Comparison of ENCODE assay signal across 8 cellular contexts in the genomic region with DNA sequence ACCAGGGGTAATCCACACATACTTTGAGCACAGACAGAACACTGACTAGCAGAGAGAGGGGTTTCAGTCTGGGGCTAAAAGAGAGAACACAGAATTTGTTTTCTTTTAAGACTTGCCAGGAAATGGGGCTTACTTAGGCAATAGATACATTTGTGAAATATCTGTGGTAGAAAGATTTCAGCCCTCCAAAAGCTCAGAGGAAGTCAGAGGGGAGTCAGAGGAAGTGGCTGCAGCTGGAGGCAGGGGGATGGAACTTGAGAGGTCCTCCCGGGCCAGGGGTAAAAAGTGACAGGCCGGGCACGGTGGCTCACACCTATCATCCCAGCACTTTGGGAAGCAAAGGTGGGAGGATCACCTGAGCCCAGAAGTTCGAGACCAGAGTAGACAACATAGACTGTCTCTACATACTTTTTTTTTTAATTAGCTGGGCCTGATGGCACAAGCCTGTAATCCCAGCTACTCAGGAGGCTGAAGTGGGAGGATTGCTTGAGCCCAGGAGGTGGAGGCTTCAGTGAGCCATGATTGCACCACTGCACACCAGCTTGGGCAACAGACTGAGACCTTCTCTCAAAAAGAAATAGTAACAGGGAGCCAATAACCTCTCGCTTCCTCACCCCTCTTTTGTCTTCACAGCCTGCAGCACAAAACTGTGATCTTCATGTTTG. TPM values are rescaled to one million over a fixed set of nuclear protein-coding genes. Genes with fewer than 3 reads are reported as not detected.
A peak's percentile ranks its signal among the peaks of the same experiment; 100 is the strongest.
DNase-seq lines count a peak whose midpoint lies in the region; ATAC-seq, FAIRE-seq and TF ChIP-seq lines count a peak whose summit lies in the region.

No MANE protein-coding gene starts in this region.

- no peaks in the 10 kb centered on the region for H3K27me3 ChIP-seq in right lobe of liver
- peaks cover 0 to 3% of the 10 kb centered on the region in 2 experiments; a peak in 2 of 5 replicates for H3K27me3 ChIP-seq in HepG2 (ENCODE audit: control insufficient read depth in 1 of 2, insufficient read depth in 2 of 2, low read length in 2 of 2)
- H3K27me3 ChIP-seq in OCI-LY1 (ENCODE audit: insufficient read depth, low read length), result no peaks in the 10 kb centered on the region
- no peaks in the 10 kb centered on the region for H3K27me3 ChIP-seq in transverse colon

- 35% methylated on average over 5 of the region's 5 CpGs for WGBS in right lobe of liver (ENCODE audit: insufficient coverage, low coverage, low lambda C conversion rate, missing lambda C conversion rate)
- WGBS in HepG2 (ENCODE audit: low lambda C conversion rate), result 35% methylated on average over 5 of the region's 5 CpGs
- WGBS in transverse colon (ENCODE audit: low coverage in 1 of 2), 2 donors, result 46 to 47% methylated on average over 4 to 5 of the region's 5 CpGs

- in situ Hi-C loops in HepG2 (cut with HindIII; ENCODE audit: extremely low pct_ligation_motif_present, low pct_unique_long_range_greater_than_20kb), result no loop called here
- in situ Hi-C loops in transverse colon (cut with MboI; ENCODE audit: low pct_ligation_motif_present in 1 of 4, low pct_unique_long_range_greater_than_20kb in 1 of 4, low sequenced_read_pairs in 3 of 4), result no loop called here

- H3K4me2 ChIP-seq in HepG2 (ENCODE audit: low read depth, low read length), result no peak overlapping the region
- peak overlapping the region; percentile 14; the same call in 1 of the 2 replicates for H3K4me2 ChIP-seq in OCI-LY1 (ENCODE audit: low read length)

- no peaks in the 10 kb centered on the region for H3F3A ChIP-seq in OCI-LY1 (ENCODE audit: insufficient read depth, low read length)

- TF ChIP-seq CTCF in right lobe of liver (IDR thresholded peaks at IDR 0.05) (no peak), HepG2 (CRISPR knock-in tag; IDR thresholded peaks at IDR 0.05) (no peak), OCI-LY1 (IDR thresholded peaks at IDR 0.05; ENCODE audit: low read length) (no peak), fibroblast of mammary gland (conservative IDR thresholded peaks at IDR 0.05; ENCODE audit: control insufficient read depth, insufficient read depth, low read depth, low read length) (no peak), transverse colon (IDR thresholded peaks at IDR 0.05) (no peak)

- CTCF ChIA-PET in HepG2 (lab: Yijun Ruan, JAX; ENCODE audit: low intra/inter-chr PET ratio, low total read pairs), result no interaction called here

- H3K9me2 ChIP-seq in OCI-LY1 (ENCODE audit: low read depth, low read length), result no peaks in the 10 kb centered on the region

- H3K4me3 ChIP-seq in right lobe of liver (no peak overlapping the region), HepG2 (replicated peaks in 1 of 3; ENCODE audit: insufficient read depth in 1 of 3, low read depth in 2 of 3, low read length in 3 of 3) (no peak overlapping the region), OCI-LY1 (ENCODE audit: low read depth, low read length, poor library complexity, severe bottlenecking) (no peak overlapping the region), fibroblast of mammary gland (ENCODE audit: control insufficient read depth, low read depth, low read length) (no peak overlapping the region), transverse colon (no peak overlapping the region)

- H3K79me2 ChIP-seq in HepG2 (ENCODE audit: insufficient read depth, low read length), result no peaks in the 10 kb centered on the region
- H3K79me2 ChIP-seq in OCI-LY1 (ENCODE audit: insufficient read depth, low read length), result no peaks in the 10 kb centered on the region

- TF ChIP-seq POLR2A in right lobe of liver (IDR thresholded peaks at IDR 0.05), result no peak
- no peak for TF ChIP-seq POLR2A in HepG2 (IDR thresholded peaks at IDR 0.05; ENCODE audit: insufficient read depth in 1 of 2, low read depth in 2 of 2, low read length in 2 of 2)
- TF ChIP-seq POLR2A in transverse colon (IDR thresholded peaks at IDR 0.05), result no peak

- no peaks in the 10 kb centered on the region for H3K4me1 ChIP-seq in right lobe of liver
- H3K4me1 ChIP-seq in HepG2 (ENCODE audit: insufficient read depth, low read length), result no peaks in the 10 kb centered on the region
- H3K4me1 ChIP-seq in OCI-LY1 (ENCODE audit: insufficient read depth, low read length, severe bottlenecking), result peaks cover 37% of the 10 kb centered on the region
- peaks cover 0 to 16% (median 0%) of the 10 kb centered on the region in 4 donors for H3K4me1 ChIP-seq in transverse colon

- no peaks in the 10 kb centered on the region for H3K36me3 ChIP-seq in right lobe of liver
- no peaks in the 10 kb centered on the region for H3K36me3 ChIP-seq in HepG2 (replicated peaks in 1 of 2; ENCODE audit: control insufficient read depth in 1 of 2, insufficient read depth in 2 of 2, low read length in 2 of 2)
- H3K36me3 ChIP-seq in OCI-LY1 (ENCODE audit: insufficient read depth, low read length), result no peaks in the 10 kb centered on the region
- H3K36me3 ChIP-seq in transverse colon, result peaks cover 0 to 12% (median 0%) of the 10 kb centered on the region in 4 donors

- no peak for TF ChIP-seq EP300 in HepG2 (IDR thresholded peaks at IDR 0.05; ENCODE audit: low read depth in 2 of 2, low read length in 2 of 2)
- TF ChIP-seq EP300 in HepG2 (CRISPR knock-in tag; IDR thresholded peaks at IDR 0.05; ENCODE audit: borderline replicate concordance), result no peak
- TF ChIP-seq EP300 in transverse colon (IDR thresholded peaks at IDR 0.05; ENCODE audit: low read depth), result no peak

- H4K20me1 ChIP-seq in HepG2 (ENCODE audit: insufficient read depth, low read length), result no peaks in the 10 kb centered on the region
- no peaks in the 10 kb centered on the region for H4K20me1 ChIP-seq in OCI-LY1 (ENCODE audit: insufficient read depth, low read length)

- no peak overlapping the region for H2AFZ ChIP-seq in HepG2 (ENCODE audit: low read length)
- H2AFZ ChIP-seq in OCI-LY1 (ENCODE audit: low read length), result no peak overlapping the region

- DNase-seq in right lobe of liver (no peak), HepG2 (ENCODE audit: low spot score) (no peak), fibroblast of mammary gland (ENCODE audit: low read depth) (peak; percentile 75), transverse colon (peak; percentile 33)
- no peak for DNase-seq in central memory CD4-positive, alpha-beta T cell

- peak overlapping the region in 2 of 3 donors; percentile 22 to 24 for H3K27ac ChIP-seq in right lobe of liver
- no peak overlapping the region for H3K27ac ChIP-seq in HepG2 (ENCODE audit: extremely low read length, insufficient read depth, low read length)
- H3K27ac ChIP-seq in OCI-LY1 (ENCODE audit: low read depth, low read length, poor library complexity, severe bottlenecking), result peak overlapping the region; percentile 49
- peak overlapping the region; percentile 19 to 60 (median 28) for H3K27ac ChIP-seq in transverse colon

- intact Hi-C loops in right lobe of liver (cut with DNase I) (no loop called here), HepG2 (cut with micrococcal nuclease; ENCODE audit: unreplicated experiment) (no loop called here), transverse colon (cut with DNase I; ENCODE audit: low total_unique reads) (no loop called here)

- ATAC-seq in right lobe of liver, result peak; percentile 43 to 64 (median 53)
- ATAC-seq in HepG2, result no peak
- no peak for ATAC-seq in GM18868 (IDR thresholded peaks at IDR 0.05; ENCODE audit: unreplicated experiment)
- no peak for ATAC-seq in GM18861 (IDR thresholded peaks at IDR 0.05; ENCODE audit: unreplicated experiment)

- no peak for FAIRE-seq in HepG2 (lab: Jason Lieb, UNC)

- no peak for TF ChIP-seq RAD21 in HepG2 (CRISPR knock-in tag; IDR thresholded peaks at IDR 0.05)

- no peaks in the 10 kb centered on the region for H3K9me3 ChIP-seq in right lobe of liver
- H3K9me3 ChIP-seq in HepG2 (ENCODE audit: low read length), result no peaks in the 10 kb centered on the region
- H3K9me3 ChIP-seq in OCI-LY1 (ENCODE audit: low read length), result no peaks in the 10 kb centered on the region
- no peaks in the 10 kb centered on the region for H3K9me3 ChIP-seq in transverse colon

- POLR2A ChIA-PET in HepG2 (lab: Yijun Ruan, JAX), result no interaction called here

- no TSS peak for BruUV-seq in HepG2 (replicated peaks; lab: Mats Ljungman, UMichigan)

- no peak overlapping the region for H3K9ac ChIP-seq in HepG2 (ENCODE audit: insufficient read depth, low read depth, low read length)
- H3K9ac ChIP-seq in OCI-LY1 (ENCODE audit: low read length), result no peak overlapping the region; the same call in 1 of the 2 replicates

RNA-seq across cellular contexts. Expression of gene NLRC5, which starts 49.9 kb away (rescaled TPM):
- 10 to 100 TPM in 5 of 6 experiments, 1 to 10 TPM in 1; 4.6 to 25.2 (median 13.3) TPM for total RNA-seq in right lobe of liver
- total RNA-seq in HepG2 (2016; rRNA removed; fragmentation: Illumina TruSeq; extraction: Trizol), result 3.1 and 6.3 TPM in 2 replicates
- total RNA-seq in HepG2 (2016; cell fraction: cytosol; rRNA removed; fragmentation: Illumina TruSeq; extraction: Trizol; ENCODE audit: low read depth), result 1.8 and 4.8 TPM in 2 replicates
- total RNA-seq in HepG2 (2016; cell fraction: insoluble cytoplasmic fraction; rRNA removed; fragmentation: Illumina TruSeq; extraction: Trizol), result 3.7 and 4.8 TPM in 2 replicates
- total RNA-seq in HepG2 (2016; cell fraction: membrane; rRNA removed; fragmentation: Illumina TruSeq; extraction: Trizol), result 2.8 and 2.9 TPM in 2 replicates
- 12.6 and 13.0 TPM in 2 replicates for total RNA-seq in HepG2 (2016; cell fraction: nucleus; rRNA removed; fragmentation: Illumina TruSeq; extraction: Trizol)
- 12.7 and 15.7 TPM in 2 replicates for polyA plus RNA-seq in HepG2 (2011; rRNA removed)
- 4.5 and 4.8 TPM in 2 replicates for polyA plus RNA-seq in HepG2 (2011; cell fraction: cytosol; rRNA removed)
- polyA plus RNA-seq in HepG2 (2011; cell fraction: nucleus; rRNA removed), result 114 and 130 TPM in 2 replicates
- 3.8 and 11.3 TPM in 2 replicates for polyA plus RNA-seq in HepG2 (2012)
- polyA plus RNA-seq in HepG2 (2016; cell fraction: cytosol; fragmentation: Illumina TruSeq; extraction: Trizol; ENCODE audit: low read depth), result 0.85 and 0.96 TPM in 2 replicates
- 3.1 and 3.4 TPM in 2 replicates for polyA plus RNA-seq in HepG2 (2016; cell fraction: insoluble cytoplasmic fraction; fragmentation: Illumina TruSeq; extraction: Trizol; ENCODE audit: low read depth)
- polyA plus RNA-seq in HepG2 (2016; cell fraction: membrane; fragmentation: Illumina TruSeq; extraction: Trizol; ENCODE audit: low read depth), result 2.0 and 2.8 TPM in 2 replicates
- polyA plus RNA-seq in HepG2 (2016; cell fraction: nucleus; fragmentation: Illumina TruSeq; extraction: Trizol; ENCODE audit: insufficient read depth, low read depth), result 16.8 and 24.4 TPM in 2 replicates
- polyA minus RNA-seq in HepG2 (2011; rRNA and poly(A)+ RNA removed; ENCODE audit: low replicate concordance), result 21.4 and 102 TPM in 2 replicates
- polyA minus RNA-seq in HepG2 (2011; cell fraction: cytosol; rRNA and poly(A)+ RNA removed), result 4.4 and 4.9 TPM in 2 replicates
- polyA minus RNA-seq in HepG2 (2011; cell fraction: nucleus; rRNA and poly(A)+ RNA removed), result 33.9 and 46.2 TPM in 2 replicates
- total RNA-seq in transverse colon, result 100 to 1,000 TPM in 1 of 4 donors, 10 to 100 TPM in 3; 59.4 to 171 (median 73.6) TPM

RNA-seq across cellular contexts. Expression of gene CPNE2, which starts 53.1 kb away (rescaled TPM):
- total RNA-seq in right lobe of liver (10 to 100 TPM in 3 of 6 experiments, 1 to 10 TPM in 3; 4.0 to 10.9 (median 9.7) TPM), HepG2 (2016; rRNA removed; fragmentation: Illumina TruSeq; extraction: Trizol) (8.0 and 10.6 TPM in 2 replicates), transverse colon (100 to 1,000 TPM in 2 of 4 donors, 10 to 100 TPM in 2; 41.6 to 154 (median 84.2) TPM)
- 10.8 and 13.6 TPM in 2 replicates for total RNA-seq in HepG2 (2016; cell fraction: cytosol; rRNA removed; fragmentation: Illumina TruSeq; extraction: Trizol; ENCODE audit: low read depth)
- total RNA-seq in HepG2 (2016; cell fraction: insoluble cytoplasmic fraction; rRNA removed; fragmentation: Illumina TruSeq; extraction: Trizol), result 8.2 and 9.0 TPM in 2 replicates
- total RNA-seq in HepG2 (2016; cell fraction: membrane; rRNA removed; fragmentation: Illumina TruSeq; extraction: Trizol), result 20.7 and 21.8 TPM in 2 replicates
- total RNA-seq in HepG2 (2016; cell fraction: nucleus; rRNA removed; fragmentation: Illumina TruSeq; extraction: Trizol), result 5.8 and 6.8 TPM in 2 replicates
- polyA plus RNA-seq in HepG2 (2011; rRNA removed), result 23.3 and 33.2 TPM in 2 replicates
- polyA plus RNA-seq in HepG2 (2011; cell fraction: cytosol; rRNA removed), result 24.9 and 25.8 TPM in 2 replicates
- polyA plus RNA-seq in HepG2 (2011; cell fraction: nucleus; rRNA removed), result 13.9 and 16.9 TPM in 2 replicates
- polyA plus RNA-seq in HepG2 (2012), result 6.6 and 13.1 TPM in 2 replicates
- polyA plus RNA-seq in HepG2 (2016; cell fraction: cytosol; fragmentation: Illumina TruSeq; extraction: Trizol; ENCODE audit: low read depth), result 21.1 and 23.1 TPM in 2 replicates
- polyA plus RNA-seq in HepG2 (2016; cell fraction: insoluble cytoplasmic fraction; fragmentation: Illumina TruSeq; extraction: Trizol; ENCODE audit: low read depth), result 12.5 and 15.2 TPM in 2 replicates
- 35.9 and 37.0 TPM in 2 replicates for polyA plus RNA-seq in HepG2 (2016; cell fraction: membrane; fragmentation: Illumina TruSeq; extraction: Trizol; ENCODE audit: low read depth)
- polyA plus RNA-seq in HepG2 (2016; cell fraction: nucleus; fragmentation: Illumina TruSeq; extraction: Trizol; ENCODE audit: insufficient read depth, low read depth), result 13.9 and 15.0 TPM in 2 replicates
- 37.9 and 50.4 TPM in 2 replicates for polyA minus RNA-seq in HepG2 (2011; rRNA and poly(A)+ RNA removed; ENCODE audit: low replicate concordance)
- polyA minus RNA-seq in HepG2 (2011; cell fraction: cytosol; rRNA and poly(A)+ RNA removed), result 6.5 and 10.1 TPM in 2 replicates
- 6.3 and 10.9 TPM in 2 replicates for polyA minus RNA-seq in HepG2 (2011; cell fraction: nucleus; rRNA and poly(A)+ RNA removed)

Comparison
In these comparisons a context has a peak if more than half of its experiments do, and no peak if none do; other contexts are left out.
1. ATAC-seq: peak in right lobe of liver (4 of 4); none in HepG2 (single experiment), GM18868 (single experiment) and GM18861 (single experiment).
2. DNase-seq: peak in fibroblast of mammary gland (single experiment) and transverse colon (single experiment); none in right lobe of liver (0 of 3), HepG2 (single experiment) and central memory CD4-positive, alpha-beta T cell (single experiment).